8 cellular contexts compared by ENCODE assay signal in genomic region chr2:178804791-178805190, GRCh38. TPM values are rescaled to one million over a fixed set of nuclear protein-coding genes. Genes with fewer than 3 reads are reported as not detected.
A peak's percentile ranks its signal among the peaks of the same experiment; 100 is the strongest.
DNase-seq lines count a peak whose midpoint lies in the region; ATAC-seq and TF ChIP-seq lines count a peak whose summit lies in the region.

No MANE protein-coding gene starts in this region.

- no peak overlapping the region for H3K27ac Mint-ChIP-seq in T-helper 2 cell treated with Interferon-gamma antibody and Interleukin-4, amounts not matched to agents 5 μg/mL and 100 μg/mL, for 36 hours

- H3K9me3 ChIP-seq in cardiac muscle cell (ENCODE audit: low read depth) (no peaks in the 10 kb centered on the region), lower lobe of right lung (no peaks in the 10 kb centered on the region)

- TF ChIP-seq CTCF in cardiac muscle cell (IDR thresholded peaks at IDR 0.05; ENCODE audit: low read depth, low read length) (peak; percentile 59), VCaP (conservative IDR thresholded peaks at IDR 0.05) (peak; percentile 2; the same call in 1 of the 2 replicates), lower lobe of right lung (IDR thresholded peaks at IDR 0.05) (peak; percentile 57)

- no peak overlapping the region for H3K4me3 Mint-ChIP-seq in T-helper 2 cell treated with Interferon-gamma antibody and Interleukin-4, amounts not matched to agents 5 μg/mL and 100 μg/mL, for 36 hours

- H3K36me3 Mint-ChIP-seq in T-helper 2 cell treated with Interferon-gamma antibody and Interleukin-4, amounts not matched to agents 5 μg/mL and 100 μg/mL, for 36 hours (ENCODE audit: low read depth), result no peaks in the 10 kb centered on the region

- H3K9me3 Mint-ChIP-seq in T-helper 2 cell treated with Interferon-gamma antibody and Interleukin-4, amounts not matched to agents 5 μg/mL and 100 μg/mL, for 36 hours, result no peaks in the 10 kb centered on the region

- peak overlapping the region; percentile 89 for H3K4me3 ChIP-seq in cardiac muscle cell
- H3K4me3 ChIP-seq in lower lobe of right lung, result no peak overlapping the region

- H3K27me3 ChIP-seq in cardiac muscle cell (no peaks in the 10 kb centered on the region), lower lobe of right lung (ENCODE audit: low read depth) (no peaks in the 10 kb centered on the region)

- no peaks in the 10 kb centered on the region for H3K4me1 Mint-ChIP-seq in T-helper 2 cell treated with Interferon-gamma antibody and Interleukin-4, amounts not matched to agents 5 μg/mL and 100 μg/mL, for 36 hours (ENCODE audit: low read depth)

- ATAC-seq in HG03460 (IDR thresholded peaks at IDR 0.05; ENCODE audit: unreplicated experiment) (peak; percentile 58), lower lobe of right lung (no peak)

- H3K36me3 ChIP-seq in cardiac muscle cell (peaks cover 55% of the 10 kb centered on the region), lower lobe of right lung (no peaks in the 10 kb centered on the region)

- H3K27me3 Mint-ChIP-seq in T-helper 2 cell treated with Interferon-gamma antibody and Interleukin-4, amounts not matched to agents 5 μg/mL and 100 μg/mL, for 36 hours (ENCODE audit: low read depth), result no peaks in the 10 kb centered on the region

- DNase-seq in cardiac muscle cell (ENCODE audit: low read depth in 1 of 2, low spot score in 1 of 2) (peak; percentile 32 to 67), cardiac septum (ENCODE audit: low spot score) (no peak), lower lobe of right lung (no peak), DMS79 (lab: John Stamatoyannopoulos, UW) (no peak), caudate nucleus (lab: John Stamatoyannopoulos, UW) (no peak)
- DNase-seq in T-helper 2 cell treated with Interferon-gamma antibody and Interleukin-4, amounts not matched to agents 5 μg/mL and 100 μg/mL, for 36 hours (ENCODE audit: low spot score), result no peak

- peak overlapping the region; percentile 99 for H3K27ac ChIP-seq in cardiac muscle cell
- H3K27ac ChIP-seq in VCaP, result no peak overlapping the region
- no peak overlapping the region for H3K27ac ChIP-seq in lower lobe of right lung
- no peak overlapping the region for H3K27ac ChIP-seq in caudate nucleus (ENCODE audit: low read depth, low read length)

- H3K4me1 ChIP-seq in cardiac muscle cell (ENCODE audit: low read depth) (peaks cover 68% of the 10 kb centered on the region), lower lobe of right lung (no peaks in the 10 kb centered on the region)

- intact Hi-C loops in cardiac septum (cut with DNase I) (no loop called here), lower lobe of right lung (cut with DNase I) (no loop called here)

RNA-seq across cellular contexts. Expression of gene TTN, which starts 2.4 kb away (rescaled TPM):
- total RNA-seq in cardiac muscle cell, result 473 and 1,214 TPM in 2 replicates
- polyA plus RNA-seq in cardiac muscle cell, result 1,208 and 1,558 TPM in 2 replicates
- total RNA-seq in cardiac septum, result 4,176 TPM
- total RNA-seq in lower lobe of right lung, result 40.3 TPM

Comparison
In these comparisons a context has a peak if more than half of its experiments do, and no peak if none do; other contexts are left out.
1. DNase-seq: peak in cardiac muscle cell (2 of 2); none in cardiac septum (single experiment), lower lobe of right lung (single experiment), DMS79 (single experiment), T-helper 2 cell treated with Interferon-gamma antibody and Interleukin-4, amounts not matched to agents 5 μg/mL and 100 μg/mL, for 36 hours (single experiment) and caudate nucleus (0 of 61).
2. CTCF ChIP-seq: peak in every context shown above with its lines; median percentile 59 in cardiac muscle cell; 57 in lower lobe of right lung; 2 in VCaP.
3. RNA of gene TTN, which starts 2.4 kb away (total RNA-seq): 4,176 TPM in cardiac septum (single experiment) and 473 to 1,214 TPM in cardiac muscle cell; 40.3 TPM in lower lobe of right lung (single experiment); every median in the first group is over 10 times any median in the second.